ENCODE assay signal across 26 cellular contexts in the genomic region with DNA sequence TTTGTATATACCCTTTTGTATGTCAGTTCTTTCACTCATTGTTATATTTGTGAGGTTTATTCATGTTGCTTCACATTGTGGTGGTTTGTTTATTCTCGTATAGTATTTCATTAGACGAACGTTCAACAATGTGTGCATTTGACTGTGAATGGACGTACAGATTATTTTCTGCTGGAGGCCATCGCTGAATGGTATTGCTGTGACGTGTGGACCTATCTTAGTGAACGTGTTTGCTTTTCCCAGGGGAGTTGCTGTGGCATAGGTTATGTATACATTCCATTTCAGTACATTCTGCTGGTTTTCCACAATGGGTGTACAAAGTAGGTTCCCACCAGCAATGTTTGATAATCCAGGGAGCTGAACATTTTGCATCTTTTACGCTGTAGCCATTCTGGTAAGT. TPM values are rescaled to one million over a fixed set of nuclear protein-coding genes. Genes with fewer than 3 reads are reported as not detected.
"Had no signal": no experiment of that assay in that cellular context is flagged by ENCODE, and none has a peak within 500 bp of the region (broad histone marks: within the 10 kb centered on the region; RNA-seq: fewer than 3 reads in every experiment).

No MANE protein-coding gene starts in this region.

- DNase-seq: activated CD4-positive, alpha-beta T cell treated with anti-CD3 and anti-CD28 coated beads for 1 hour; activated T-cell treated with anti-CD3 and anti-CD28 coated beads, Interleukin-2, amount 50 U/mL, for 1 hour; aorta; heart left ventricle; lower lobe of right lung; mesendoderm; naive B cell; occipital lobe; small intestine; stimulated activated CD4-positive, alpha-beta T cell treated with anti-CD3 and anti-CD28 coated beads, Interleukin-2, amount 100 ng/mL, for 24 hours; stomach; uterus; WERI-Rb-1 had no signal

- H3K9me3 Mint-ChIP-seq: activated naive CD4-positive, alpha-beta T cell treated with anti-CD3 and anti-CD28 coated beads, Interleukin-2, amount 50 U/mL, for 72 hours; naive B cell; stimulated activated memory B cell treated with anti-CD40 and anti-IgM and Interleukin-4, amounts not matched to agents 10 μg/mL and 1 μg/mL and 100 μg/mL, for 72 hours had no signal

- H3K4me3 ChIP-seq: coronary artery, esophagus muscularis mucosa, heart left ventricle, lower lobe of right lung, stomach, suprapubic skin, tibial nerve, uterus had no signal

- H3K27ac Mint-ChIP-seq: activated naive CD4-positive, alpha-beta T cell treated with anti-CD3 and anti-CD28 coated beads, Interleukin-2, amount 50 U/mL, for 72 hours; brain; naive B cell; stimulated activated memory B cell treated with anti-CD40 and anti-IgM and Interleukin-4, amounts not matched to agents 10 μg/mL and 1 μg/mL and 100 μg/mL, for 72 hours had no signal

- FAIRE-seq: frontal cortex, keratinocyte, small intestine had no signal

- H3K4me3 Mint-ChIP-seq: brain; naive B cell; neural crest cell; stimulated activated memory B cell treated with anti-CD40 and anti-IgM and Interleukin-4, amounts not matched to agents 10 μg/mL and 1 μg/mL and 100 μg/mL, for 72 hours had no signal

- H3K4me1 Mint-ChIP-seq: brain had no signal

- H3K36me3 ChIP-seq: uterus, WERI-Rb-1 had no signal

- H3K27me3 Mint-ChIP-seq: brain; naive B cell; stimulated activated memory B cell treated with anti-CD40 and anti-IgM and Interleukin-4, amounts not matched to agents 10 μg/mL and 1 μg/mL and 100 μg/mL, for 72 hours had no signal

- ATAC-seq: activated naive CD4-positive, alpha-beta T cell treated with anti-CD3 and anti-CD28 coated beads, Interleukin-2, amount 50 U/mL, for 72 hours; heart left ventricle; lower lobe of right lung; sciatic nerve; stimulated activated memory B cell treated with anti-CD40 and anti-IgM and Interleukin-4, amounts not matched to agents 10 μg/mL and 1 μg/mL and 100 μg/mL, for 72 hours had no signal

- H3K27me3 ChIP-seq: esophagus muscularis mucosa, heart left ventricle, stomach, suprapubic skin, tibial nerve, uterus had no signal

RNA-seq across cellular contexts. Expression of gene PLEKHS1, which starts 31.1 kb away (rescaled TPM):
- total RNA-seq: activated naive CD4-positive, alpha-beta T cell treated with anti-CD3 and anti-CD28 coated beads, Interleukin-2, amount 50 U/mL, for 72 hours; esophagus muscularis mucosa; frontal cortex; heart left ventricle; neural crest cell; occipital lobe; T-helper 2 cell treated with Interferon-gamma antibody and Interleukin-4, amounts not matched to agents 100 ng/mL and 5 ng/mL, for 36 hours; tibial nerve had no signal

RNA-seq across cellular contexts. Expression of gene NRAP, which starts 56.5 kb away (rescaled TPM):
- total RNA-seq: activated naive CD4-positive, alpha-beta T cell treated with anti-CD3 and anti-CD28 coated beads, Interleukin-2, amount 50 U/mL, for 72 hours; aorta; esophagus muscularis mucosa; frontal cortex; lower lobe of right lung; mucosa of gallbladder; neural crest cell; sciatic nerve; T-helper 2 cell treated with Interferon-gamma antibody and Interleukin-4, amounts not matched to agents 100 ng/mL and 5 ng/mL, for 36 hours had no signal
